In genomic region chr18:28669165-28669564, GRCh38 we compare ENCODE assay signal across 19 cellular contexts.
DNase-seq lines count a peak whose midpoint lies in the region; ATAC-seq and TF ChIP-seq lines count a peak whose summit lies in the region.
"Had no signal": no experiment of that assay in that cellular context is flagged by ENCODE, and none has a peak within 500 bp of the region (broad histone marks: within the 10 kb centered on the region; RNA-seq: fewer than 3 reads in every experiment).

No MANE protein-coding gene starts in this region.

- H3K4me2 ChIP-seq in DND-41 (ENCODE audit: insufficient read depth, low read length) = no peak overlapping the region

- H3K9me3 ChIP-seq in DND-41 (ENCODE audit: insufficient read depth, low read length, severe bottlenecking) = no peaks in the 10 kb centered on the region

- H3K27me3 ChIP-seq in DND-41 (ENCODE audit: insufficient read depth, low read length, poor library complexity) = no peaks in the 10 kb centered on the region

- no peak overlapping the region for H3K4me3 ChIP-seq in DND-41 (ENCODE audit: low read depth in 1 of 2, low read length in 2 of 2)
- H3K4me3 ChIP-seq: GM12878 had no signal

- H3K36me3 ChIP-seq in DND-41 (ENCODE audit: insufficient read depth, low read length) = no peaks in the 10 kb centered on the region

- peaks cover 18% of the 10 kb centered on the region for H3K4me1 ChIP-seq in DND-41 (ENCODE audit: insufficient read depth, low read length)

- H3K27ac ChIP-seq in DND-41 (ENCODE audit: low read length) = no peak overlapping the region
- H3K27ac ChIP-seq: 22Rv1 had no signal

- no peaks in the 10 kb centered on the region for H4K20me1 ChIP-seq in DND-41 (ENCODE audit: insufficient read depth, low read length)

- DNase-seq in NCI-H2107 treated with DMSO at 0.1 percent for 48 hours (lab: John Stamatoyannopoulos, UW; ENCODE audit: unreplicated experiment) (peak; percentile 0), NCI-H2107 (lab: John Stamatoyannopoulos, UW) (no peak), DND-41 (no peak), fibroblast of gingiva (ENCODE audit: low read depth) (peak; percentile 18), NCI-H345 treated with DMSO at 0.1 percent for 48 hours (lab: John Stamatoyannopoulos, UW; ENCODE audit: unreplicated experiment) (no peak)
- DNase-seq in activated CD8-positive, alpha-beta memory T cell treated with anti-CD3 and anti-CD28 coated beads for 24 hours = no peak
- DNase-seq: AML-193; C1 segment of cervical spinal cord; Calu3; CD4-positive, alpha-beta memory T cell; COR-L47; DMS153; EL; GDM1; H7; HCEC 1CT had no signal

- H3K79me2 ChIP-seq in DND-41 (ENCODE audit: insufficient read depth, low read length) = no peaks in the 10 kb centered on the region

- no peak overlapping the region for H2AFZ ChIP-seq in DND-41 (ENCODE audit: low read depth, low read length)

- ATAC-seq in DND-41 (ENCODE audit: insufficient read depth, low read depth) = peak; percentile 66; the same call in 2 of the 3 replicates
- no peak for ATAC-seq in GM21526 (IDR thresholded peaks at IDR 0.05; ENCODE audit: low FRiP score, unreplicated experiment)
- ATAC-seq: GM12878 had no signal

- no peak for TF ChIP-seq CTCF in DND-41 (IDR thresholded peaks at IDR 0.05; ENCODE audit: borderline replicate concordance, extremely low read depth, low read length, poor library complexity, severe bottlenecking)

- H3K9ac ChIP-seq in DND-41 (ENCODE audit: low read depth, low read length) = no peak overlapping the region

Comparison
In these comparisons a context has a peak if more than half of its experiments do, and no peak if none do; other contexts are left out.
1. DNase-seq: peak in NCI-H2107 treated with DMSO at 0.1 percent for 48 hours (single experiment) and fibroblast of gingiva (single experiment); none in NCI-H2107 (single experiment), DND-41 (single experiment), activated CD8-positive, alpha-beta memory T cell treated with anti-CD3 and anti-CD28 coated beads for 24 hours (single experiment) and NCI-H345 treated with DMSO at 0.1 percent for 48 hours (single experiment).